21 cellular contexts compared by ENCODE assay signal in genomic region chr18:8218263-8218662, GRCh38.
DNase-seq lines count a peak whose midpoint lies in the region; ATAC-seq and TF ChIP-seq lines count a peak whose summit lies in the region.
"Had no signal": no experiment of that assay in that cellular context is flagged by ENCODE, and none has a peak within 500 bp of the region (broad histone marks: within the 10 kb centered on the region; RNA-seq: fewer than 3 reads in every experiment).

No MANE protein-coding gene starts in this region.

- POLR2A ChIA-PET in WTC11 (lab: Charles Lee), result no interaction called here

- peak overlapping the region; percentile 50 for H3K4me2 ChIP-seq in GM23338
- no peak overlapping the region for H3K4me2 ChIP-seq in mesendoderm (ENCODE audit: low read length)
- H3K4me2 ChIP-seq: KMS-11, SK-N-SH had no signal

- H3K27me3 ChIP-seq in GM23338 (ENCODE audit: insufficient read depth) (no peaks in the 10 kb centered on the region), HUES64 (ENCODE audit: insufficient read depth, low read length) (peaks cover 7% of the 10 kb centered on the region; the same call in 1 of the 2 replicates), mesendoderm (ENCODE audit: insufficient read depth, low read length, poor library complexity) (no peaks in the 10 kb centered on the region)

- H3K4me1 Mint-ChIP-seq in GM23338 (peaks cover 49% of the 10 kb centered on the region), WTC11 (peaks cover 49% of the 10 kb centered on the region)
- H3K4me1 Mint-ChIP-seq: B cell, CD14-positive monocyte had no signal

- H3K23ac ChIP-seq in mesendoderm (ENCODE audit: low read length), result no peak overlapping the region

- H3K9me2 ChIP-seq in GM23338 (ENCODE audit: insufficient read depth), result no peaks in the 10 kb centered on the region
- H3K9me2 ChIP-seq: SK-N-SH had no signal

- peak overlapping the region; percentile 0 for H2BK120ac ChIP-seq in mesendoderm (ENCODE audit: low read depth, low read length)

- CTCF ChIA-PET in WTC11 (lab: Charles Lee), result interaction anchor here (1.0 to 1.3 kb wide), 4 partner anchors 133 to 383 kb away, joined by 3 to 4 read pairs (median 3); no protein-coding TSS in a partner anchor

- no peak overlapping the region for H2AFZ ChIP-seq in GM23338

- no peak for TF ChIP-seq CTCF in GM23338 (conservative IDR thresholded peaks at IDR 0.05; ENCODE audit: low read depth in 2 of 2)
- TF ChIP-seq CTCF in WTC11 (IDR thresholded peaks at IDR 0.05), result no peak

- H3K18ac ChIP-seq in mesendoderm (ENCODE audit: low read length), result peak overlapping the region; percentile 35

- 21% methylated on average over 3 of the region's 4 CpGs for WGBS in HUES64
- WGBS in mesendoderm (ENCODE audit: extremely low coverage, insufficient coverage, low lambda C conversion rate), result no CpG with 5 or more reads among the region's 4 CpGs

- no peaks in the 10 kb centered on the region; the same call in 2 of the 3 replicates for H3K9me3 Mint-ChIP-seq in GM23338
- no peaks in the 10 kb centered on the region for H3K9me3 Mint-ChIP-seq in WTC11

- H3F3A ChIP-seq in GM23338 (replicated peaks; ENCODE audit: low read depth), result no peaks in the 10 kb centered on the region

- peak overlapping the region; percentile 17; the same call in 1 of the 3 replicates for H3K4me3 Mint-ChIP-seq in GM23338
- H3K4me3 Mint-ChIP-seq in WTC11, result peak overlapping the region; percentile 24
- H3K4me3 Mint-ChIP-seq: B cell, CD14-positive monocyte had no signal

- no peak overlapping the region for H2BK5ac ChIP-seq in mesendoderm (ENCODE audit: low read length)

- H4K5ac ChIP-seq in mesendoderm (ENCODE audit: low read length), result no peak overlapping the region

- no peaks in the 10 kb centered on the region for H3K36me3 ChIP-seq in GM23338 (ENCODE audit: insufficient read depth)
- H3K36me3 ChIP-seq in HUES64 (ENCODE audit: insufficient read depth, low read length), result no peaks in the 10 kb centered on the region
- no peaks in the 10 kb centered on the region for H3K36me3 ChIP-seq in mesendoderm (ENCODE audit: control insufficient read depth, insufficient read depth, low read length)

- no peaks in the 10 kb centered on the region for H3K79me1 ChIP-seq in mesendoderm (ENCODE audit: low read length)

- peak overlapping the region; percentile 22 for H3K56ac ChIP-seq in mesendoderm (ENCODE audit: low read length)

- H3K27me3 Mint-ChIP-seq in GM23338 (ENCODE audit: insufficient read depth, low read depth, poor library complexity) (peaks cover 1% of the 10 kb centered on the region), WTC11 (ENCODE audit: low read depth) (peaks cover 41% of the 10 kb centered on the region)
- H3K27me3 Mint-ChIP-seq: B cell had no signal

- H4K8ac ChIP-seq in mesendoderm (ENCODE audit: low read depth, low read length), result no peak overlapping the region

- H3K27ac ChIP-seq in GM23338 (ENCODE audit: low read depth), result peak overlapping the region; percentile 70
- peak overlapping the region; percentile 58; the same call in 1 of the 2 replicates for H3K27ac ChIP-seq in HUES64 (ENCODE audit: low read depth, low read length)
- no peak overlapping the region for H3K27ac ChIP-seq in mesendoderm (ENCODE audit: low read depth, low read length)
- H3K27ac ChIP-seq: HL-60, KMS-11 had no signal

- ATAC-seq in GM23338 (peak; percentile 74), WTC11 (peak; percentile 60), GM21717 (IDR thresholded peaks at IDR 0.05; ENCODE audit: unreplicated experiment) (no peak), GM18858 (IDR thresholded peaks at IDR 0.05; ENCODE audit: unreplicated experiment) (no peak)
- ATAC-seq: HCT116, Panc1 had no signal

- H3K4ac ChIP-seq in mesendoderm (ENCODE audit: low read depth, low read length), result no peak overlapping the region

- no peak overlapping the region for H2AK5ac ChIP-seq in mesendoderm (ENCODE audit: low read length)

- H3K27ac Mint-ChIP-seq in GM23338 (peak overlapping the region; percentile 81; the same call in 1 of the 2 replicates), WTC11 (no peak overlapping the region)
- H3K27ac Mint-ChIP-seq: B cell, CD14-positive monocyte had no signal

- no peaks in the 10 kb centered on the region for H3K9me3 ChIP-seq in HUES64 (ENCODE audit: insufficient read depth, low read depth, low read length)
- H3K9me3 ChIP-seq: SK-N-SH had no signal

- peaks cover 32% of the 10 kb centered on the region for H3K4me1 ChIP-seq in GM23338 (ENCODE audit: insufficient read depth)
- H3K4me1 ChIP-seq in HUES64 (ENCODE audit: insufficient read depth, low read length), result peaks cover 40% of the 10 kb centered on the region
- H3K4me1 ChIP-seq in mesendoderm (ENCODE audit: control insufficient read depth, low read depth, low read length), result peaks cover 7% of the 10 kb centered on the region

- H3K9ac ChIP-seq in HUES64 (ENCODE audit: low read depth, low read length) (no peak overlapping the region), mesendoderm (ENCODE audit: low read length) (no peak overlapping the region)
- H3K9ac ChIP-seq: KMS-11, SK-N-SH had no signal

- DNase-seq in GM23338 (ENCODE audit: low spot score), result peak; percentile 37
- no peak for DNase-seq in WTC11 (ENCODE audit: low spot score)
- no peak for DNase-seq in mesendoderm
- no peak for DNase-seq in NCI-H510A treated with DMSO at 0.1 percent for 48 hours (lab: John Stamatoyannopoulos, UW)
- DNase-seq: EL, GF-D8, IMR-90, NCI-H1092 treated with DMSO at 0.1 percent for 48 hours, NCI-H2171 treated with DMSO at 0.1 percent for 48 hours, NCI-H526, SIG-M5, SK-N-SH had no signal

- no peaks in the 10 kb centered on the region for H3K79me2 ChIP-seq in GM23338 (replicated peaks; ENCODE audit: insufficient read depth)
- H3K79me2 ChIP-seq in mesendoderm (ENCODE audit: control insufficient read depth, insufficient read depth, low read length), result no peaks in the 10 kb centered on the region

- H4K20me1 ChIP-seq in GM23338 (replicated peaks; ENCODE audit: insufficient read depth), result no peaks in the 10 kb centered on the region

- H3K36me3 Mint-ChIP-seq in GM23338 (ENCODE audit: low read depth) (no peaks in the 10 kb centered on the region), WTC11 (no peaks in the 10 kb centered on the region)
- H3K36me3 Mint-ChIP-seq: CD14-positive monocyte had no signal

- H3K4me3 ChIP-seq in GM23338, result no peak overlapping the region
- H3K4me3 ChIP-seq in HUES64 (ENCODE audit: low read length), result no peak overlapping the region
- H3K4me3 ChIP-seq in mesendoderm (ENCODE audit: low read length), result no peak overlapping the region

- H2BK15ac ChIP-seq in mesendoderm (replicated peaks; ENCODE audit: low read depth), result no peak overlapping the region

TF ChIP-seq in GM23338, 12 proteins besides CTCF, POLR2A, EP300 and RAD21:
- TF ChIP-seq CREB1 (CRISPR knock-in tag; IDR thresholded peaks at IDR 0.05; ENCODE audit: low read depth), result no peak
- 0 out of 2 replicates have a peak, but pooled peaks have one; percentile 45 for TF ChIP-seq NANOG (IDR thresholded peaks at IDR 0.05; ENCODE audit: borderline replicate concordance)
- TF ChIP-seq ZNF114 (CRISPR knock-in tag; IDR thresholded peaks at IDR 0.05), result no peak

TF ChIP-seq in WTC11, 78 proteins besides CTCF, POLR2A, EP300 and RAD21:
- TF ChIP-seq TEAD1 (CRISPR knock-in tag; IDR thresholded peaks at IDR 0.05), result 0 out of 2 replicates have a peak, but pooled peaks have one; percentile 50
- TF ChIP-seq, protein P1, sequence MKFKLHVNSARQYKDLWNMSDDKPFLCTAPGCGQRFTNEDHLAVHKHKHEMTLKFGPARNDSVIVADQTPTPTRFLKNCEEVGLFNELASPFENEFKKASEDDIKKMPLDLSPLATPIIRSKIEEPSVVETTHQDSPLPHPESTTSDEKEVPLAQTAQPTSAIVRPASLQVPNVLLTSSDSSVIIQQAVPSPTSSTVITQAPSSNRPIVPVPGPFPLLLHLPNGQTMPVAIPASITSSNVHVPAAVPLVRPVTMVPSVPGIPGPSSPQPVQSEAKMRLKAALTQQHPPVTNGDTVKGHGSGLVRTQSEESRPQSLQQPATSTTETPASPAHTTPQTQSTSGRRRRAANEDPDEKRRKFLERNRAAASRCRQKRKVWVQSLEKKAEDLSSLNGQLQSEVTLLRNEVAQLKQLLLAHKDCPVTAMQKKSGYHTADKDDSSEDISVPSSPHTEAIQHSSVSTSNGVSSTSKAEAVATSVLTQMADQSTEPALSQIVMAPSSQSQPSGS (CRISPR knock-in tag; IDR thresholded peaks at IDR 0.05; ENCODE audit: borderline replicate concordance, low read depth), result no peak
TF ChIP-seq in WTC11: peak in this region for 1.

Comparison
In these comparisons a context has a peak if more than half of its experiments do, and no peak if none do; other contexts are left out.
1. ATAC-seq: peak in GM23338 (single experiment) and WTC11 (single experiment); none in GM21717 (single experiment) and GM18858 (single experiment).